In genomic region chr17:7038025-7038862, GRCh38 we compare ENCODE assay signal across 1 cellular context.
TF ChIP-seq lines count a peak whose summit lies in the region.

No MANE protein-coding gene starts in this region.

TF ChIP-seq in HepG2, 621 proteins besides CTCF, POLR2A, EP300 and RAD21 (continued from another document and continues in another):
- TF ChIP-seq TRIM24 (CRISPR knock-in tag; IDR thresholded peaks at IDR 0.05) (no peak), KLF15 (CRISPR knock-in tag; IDR thresholded peaks at IDR 0.05; ENCODE audit: borderline replicate concordance) (no peak), TOE1 (CRISPR knock-in tag; IDR thresholded peaks at IDR 0.05) (no peak), PCBP1 (IDR thresholded peaks at IDR 0.05; ENCODE audit: borderline replicate concordance, low read depth, low read length) (no peak), ZBTB14 (CRISPR knock-in tag; IDR thresholded peaks at IDR 0.05) (no peak), HOMEZ (CRISPR knock-in tag; IDR thresholded peaks at IDR 0.05; ENCODE audit: low read depth) (no peak), FOXK1 (CRISPR knock-in tag; IDR thresholded peaks at IDR 0.05; ENCODE audit: borderline replicate concordance, low read depth) (0 out of 2 replicates have a peak, but pooled peaks have one; percentile 25), ZNF253 (CRISPR knock-in tag; IDR thresholded peaks at IDR 0.05; ENCODE audit: borderline replicate concordance) (no peak), ZFP1 (CRISPR knock-in tag; IDR thresholded peaks at IDR 0.05) (no peak), ELF3 (CRISPR knock-in tag; IDR thresholded peaks at IDR 0.05) (peak; percentile 5; the same call in 1 of the 2 replicates), ZNF562 (CRISPR knock-in tag; IDR thresholded peaks at IDR 0.05; ENCODE audit: borderline replicate concordance) (no peak), JUND (CRISPR knock-in tag; IDR thresholded peaks at IDR 0.05) (no peak), ATF6 (CRISPR knock-in tag; conservative IDR thresholded peaks at IDR 0.05) (no peak), HNF4G (IDR thresholded peaks at IDR 0.05; ENCODE audit: borderline replicate concordance, low read depth, low read length) (peak; percentile 52; the same call in 1 of the 2 replicates), HNF4G (CRISPR knock-in tag; IDR thresholded peaks at IDR 0.05; ENCODE audit: borderline replicate concordance, low read depth) (peak; percentile 26; the same call in 1 of the 2 replicates), RORA (CRISPR knock-in tag; IDR thresholded peaks at IDR 0.05) (no peak), ZNF883 (CRISPR knock-in tag; IDR thresholded peaks at IDR 0.05; ENCODE audit: not compliant biosample characterization) (no peak), E2F2 (CRISPR knock-in tag; IDR thresholded peaks at IDR 0.05; ENCODE audit: borderline replicate concordance) (no peak), PLRG1 (conservative IDR thresholded peaks at IDR 0.05) (no peak), ZNF530 (CRISPR knock-in tag; IDR thresholded peaks at IDR 0.05; ENCODE audit: low read depth) (no peak), RCOR2 (CRISPR knock-in tag; IDR thresholded peaks at IDR 0.05) (no peak), ZBTB49 (CRISPR knock-in tag; IDR thresholded peaks at IDR 0.05; ENCODE audit: borderline replicate concordance) (no peak), ZNF768 (CRISPR knock-in tag; IDR thresholded peaks at IDR 0.05) (no peak), SP140L (CRISPR knock-in tag; IDR thresholded peaks at IDR 0.05; ENCODE audit: borderline replicate concordance) (no peak), ZNF18 (CRISPR knock-in tag; IDR thresholded peaks at IDR 0.05; ENCODE audit: insufficient replicate concordance) (no peak), IRX3 (CRISPR knock-in tag; IDR thresholded peaks at IDR 0.05; ENCODE audit: borderline replicate concordance, low read depth) (no peak), ZNF770 (CRISPR knock-in tag; IDR thresholded peaks at IDR 0.05) (no peak), MXD3 (CRISPR knock-in tag; IDR thresholded peaks at IDR 0.05) (no peak), ZNF296 (CRISPR knock-in tag; conservative IDR thresholded peaks at IDR 0.05) (no peak), IKZF4 (CRISPR knock-in tag; IDR thresholded peaks at IDR 0.05; ENCODE audit: borderline replicate concordance, low read depth, not compliant biosample characterization) (peak; percentile 57), BCLAF1 (IDR thresholded peaks at IDR 0.05) (no peak), LCORL (IDR thresholded peaks at IDR 0.05) (no peak), LCORL (CRISPR knock-in tag; IDR thresholded peaks at IDR 0.05) (0 out of 2 replicates have a peak, but pooled peaks have one; percentile 23), NR2F6 (IDR thresholded peaks at IDR 0.05) (no peak), NR2F6 (CRISPR knock-in tag; IDR thresholded peaks at IDR 0.05) (no peak), ASH2L (IDR thresholded peaks at IDR 0.05; ENCODE audit: insufficient read length, low read depth, low read length) (no peak), ZUFSP (CRISPR knock-in tag; IDR thresholded peaks at IDR 0.05; ENCODE audit: borderline replicate concordance) (no peak), TOPORS (CRISPR knock-in tag; IDR thresholded peaks at IDR 0.05) (no peak), CERS6 (CRISPR knock-in tag; IDR thresholded peaks at IDR 0.05) (no peak), ATAD3A (CRISPR knock-in tag; IDR thresholded peaks at IDR 0.05) (no peak), TCF12 (IDR thresholded peaks at IDR 0.05) (no peak), TCF12 (CRISPR knock-in tag; IDR thresholded peaks at IDR 0.05) (no peak), KDM5B (CRISPR knock-in tag; IDR thresholded peaks at IDR 0.05; ENCODE audit: borderline replicate concordance) (no peak), ZNF839 (CRISPR knock-in tag; IDR thresholded peaks at IDR 0.05; ENCODE audit: borderline replicate concordance) (no peak; the same call in 1 of the 2 replicates), ZNF816 (CRISPR knock-in tag; IDR thresholded peaks at IDR 0.05; ENCODE audit: borderline replicate concordance) (no peak), ZNF792 (CRISPR knock-in tag; IDR thresholded peaks at IDR 0.05) (no peak), PHB2 (IDR thresholded peaks at IDR 0.05; ENCODE audit: partially characterized antibody) (no peak)
